1 cellular context compared by ENCODE assay signal in the genomic region with DNA sequence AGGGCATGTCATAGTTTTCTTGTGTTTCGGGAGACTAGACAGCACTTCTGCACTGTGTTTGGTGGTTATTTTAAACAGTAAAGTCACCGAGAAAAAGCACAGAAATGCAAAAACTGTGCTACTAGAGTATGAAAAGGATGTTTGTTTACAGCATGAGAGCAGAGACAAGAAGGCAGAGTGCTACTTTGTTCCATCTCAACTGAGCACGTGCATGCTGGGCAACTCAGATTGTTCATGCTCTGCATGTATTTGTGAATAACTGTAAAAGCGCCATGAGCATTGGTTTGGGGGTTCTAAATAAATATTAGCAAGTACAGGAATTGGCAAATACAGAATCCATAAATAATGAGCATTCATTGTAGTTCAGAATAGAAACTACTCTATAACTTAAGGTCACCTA.
TF ChIP-seq lines count a peak whose summit lies in the region.

No MANE protein-coding gene starts in this region.

TF ChIP-seq in HepG2, 621 proteins besides CTCF, POLR2A, EP300 and RAD21:
- TF ChIP-seq MAF1 (CRISPR knock-in tag; IDR thresholded peaks at IDR 0.05; ENCODE audit: borderline replicate concordance) (no peak), ZNF629 (CRISPR knock-in tag; conservative IDR thresholded peaks at IDR 0.05) (peak; percentile 30; the same call in 1 of the 2 replicates)
